In the genomic region with DNA sequence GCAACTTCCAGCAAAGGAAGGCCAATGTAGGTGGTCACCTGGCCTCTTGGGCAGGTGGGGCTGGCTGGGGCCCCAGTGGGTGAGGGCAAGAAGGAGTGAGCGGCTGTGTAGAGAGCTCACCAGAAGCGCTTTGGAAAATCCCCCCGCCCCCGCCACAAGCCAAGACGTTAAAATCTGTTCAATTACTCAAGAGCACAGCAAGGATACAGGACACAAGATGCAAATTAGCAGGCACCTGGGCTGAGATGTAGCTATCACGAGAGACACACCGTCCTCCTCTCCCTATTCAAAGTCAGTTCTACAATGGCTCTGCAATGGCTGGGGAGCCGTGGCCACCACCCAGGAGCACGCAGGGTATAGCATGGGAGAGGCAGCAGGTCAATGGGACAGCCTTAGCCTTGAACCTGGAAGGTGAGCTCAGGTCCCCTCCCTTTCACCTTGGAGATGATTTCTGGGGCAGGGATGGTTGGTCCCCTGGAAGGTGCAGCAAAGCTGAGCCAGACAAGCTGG, we compare ENCODE assay signal across 1 cellular context.
TF ChIP-seq lines count a peak whose summit lies in the region.

No MANE protein-coding gene starts in this region.

TF ChIP-seq in SK-N-SH, 30 proteins besides CTCF, POLR2A, EP300 and RAD21 (continued from another document):
- TF ChIP-seq, protein P1, sequence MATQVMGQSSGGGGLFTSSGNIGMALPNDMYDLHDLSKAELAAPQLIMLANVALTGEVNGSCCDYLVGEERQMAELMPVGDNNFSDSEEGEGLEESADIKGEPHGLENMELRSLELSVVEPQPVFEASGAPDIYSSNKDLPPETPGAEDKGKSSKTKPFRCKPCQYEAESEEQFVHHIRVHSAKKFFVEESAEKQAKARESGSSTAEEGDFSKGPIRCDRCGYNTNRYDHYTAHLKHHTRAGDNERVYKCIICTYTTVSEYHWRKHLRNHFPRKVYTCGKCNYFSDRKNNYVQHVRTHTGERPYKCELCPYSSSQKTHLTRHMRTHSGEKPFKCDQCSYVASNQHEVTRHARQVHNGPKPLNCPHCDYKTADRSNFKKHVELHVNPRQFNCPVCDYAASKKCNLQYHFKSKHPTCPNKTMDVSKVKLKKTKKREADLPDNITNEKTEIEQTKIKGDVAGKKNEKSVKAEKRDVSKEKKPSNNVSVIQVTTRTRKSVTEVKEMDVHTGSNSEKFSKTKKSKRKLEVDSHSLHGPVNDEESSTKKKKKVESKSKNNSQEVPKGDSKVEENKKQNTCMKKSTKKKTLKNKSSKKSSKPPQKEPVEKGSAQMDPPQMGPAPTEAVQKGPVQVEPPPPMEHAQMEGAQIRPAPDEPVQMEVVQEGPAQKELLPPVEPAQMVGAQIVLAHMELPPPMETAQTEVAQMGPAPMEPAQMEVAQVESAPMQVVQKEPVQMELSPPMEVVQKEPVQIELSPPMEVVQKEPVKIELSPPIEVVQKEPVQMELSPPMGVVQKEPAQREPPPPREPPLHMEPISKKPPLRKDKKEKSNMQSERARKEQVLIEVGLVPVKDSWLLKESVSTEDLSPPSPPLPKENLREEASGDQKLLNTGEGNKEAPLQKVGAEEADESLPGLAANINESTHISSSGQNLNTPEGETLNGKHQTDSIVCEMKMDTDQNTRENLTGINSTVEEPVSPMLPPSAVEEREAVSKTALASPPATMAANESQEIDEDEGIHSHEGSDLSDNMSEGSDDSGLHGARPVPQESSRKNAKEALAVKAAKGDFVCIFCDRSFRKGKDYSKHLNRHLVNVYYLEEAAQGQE (IDR thresholded peaks at IDR 0.05; ENCODE audit: low read depth, low read length) = no peak
- TF ChIP-seq EZH2phosphoT487 (IDR thresholded peaks at IDR 0.05; ENCODE audit: borderline replicate concordance, low read depth) = no peak
- no peak for TF ChIP-seq NRF1 (IDR thresholded peaks at IDR 0.05; ENCODE audit: low read depth, low read length)
- no peak for TF ChIP-seq TEAD4 (IDR thresholded peaks at IDR 0.05; ENCODE audit: borderline replicate concordance, insufficient read depth)
- TF ChIP-seq RCOR1 (IDR thresholded peaks at IDR 0.05; ENCODE audit: low read length) = no peak
- TF ChIP-seq SIN3A (IDR thresholded peaks at IDR 0.05; ENCODE audit: borderline replicate concordance, low read depth, low read length) = no peak
- TF ChIP-seq FOSL2 (IDR thresholded peaks at IDR 0.05; ENCODE audit: borderline replicate concordance, low read depth) = no peak
- TF ChIP-seq NFIC (IDR thresholded peaks at IDR 0.05; ENCODE audit: borderline replicate concordance) = no peak
- TF ChIP-seq GATA2 (CRISPR knock-in tag; IDR thresholded peaks at IDR 0.05) = no peak
- TF ChIP-seq CHD2 (IDR thresholded peaks at IDR 0.05; ENCODE audit: low read length, partially characterized antibody) = no peak
- TF ChIP-seq, protein P2, sequence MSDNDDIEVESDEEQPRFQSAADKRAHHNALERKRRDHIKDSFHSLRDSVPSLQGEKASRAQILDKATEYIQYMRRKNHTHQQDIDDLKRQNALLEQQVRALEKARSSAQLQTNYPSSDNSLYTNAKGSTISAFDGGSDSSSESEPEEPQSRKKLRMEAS (IDR thresholded peaks at IDR 0.05; ENCODE audit: low read depth) = no peak
